15 cellular contexts compared by ENCODE assay signal in genomic region chr18:5462227-5462626, GRCh38.
DNase-seq lines count a peak whose midpoint lies in the region; ATAC-seq, FAIRE-seq and TF ChIP-seq lines count a peak whose summit lies in the region.
"Had no signal": no experiment of that assay in that cellular context is flagged by ENCODE, and none has a peak within 500 bp of the region (broad histone marks: within the 10 kb centered on the region; RNA-seq: fewer than 3 reads in every experiment).

No MANE protein-coding gene starts in this region.

- peak; percentile 91 for DNase-seq in CD1c-positive myeloid dendritic cell (ENCODE audit: extremely low spot score)
- peak; percentile 90 for DNase-seq in MV-4-11 (lab: John Stamatoyannopoulos, UW)
- DNase-seq in PC-3, result no peak
- DNase-seq in K562 (ENCODE audit: extremely low read depth in 1 of 4, low spot score in 3 of 4), result no peak
- DNase-seq in activated effector memory CD4-positive, alpha-beta T cell treated with Interleukin-2 at 50 U/mL for 16 hours, result no peak
- no peak for DNase-seq in activated CD4-positive, alpha-beta T cell treated with anti-CD3 and anti-CD28 coated beads, Interleukin-2, amount 10 ng/mL, durations not matched to agents 24 days and 14 days
- DNase-seq in Ammon's horn (ENCODE audit: low spot score), result no peak
- no peak for DNase-seq in pons (ENCODE audit: low spot score)
- DNase-seq: CD4-positive, CD25-positive, alpha-beta regulatory T cell; H9; NCI-H1694; NCI-H82; SHP77 treated with DMSO at 0.1 percent for 48 hours had no signal

- H3K36me3 ChIP-seq in PC-3 (ENCODE audit: low read depth, low read length), result no peaks in the 10 kb centered on the region
- no peaks in the 10 kb centered on the region for H3K36me3 ChIP-seq in K562 (ENCODE audit: control insufficient read depth, insufficient read depth, low read length)

- TF ChIP-seq CTCF in PC-3 (conservative IDR thresholded peaks at IDR 0.05; ENCODE audit: low read depth, low read length), result no peak
- TF ChIP-seq CTCF in K562 (IDR thresholded peaks at IDR 0.05 in 2 of 3, conservative IDR thresholded peaks at IDR 0.05 in 1 of 3; ENCODE audit: insufficient read depth in 2 of 3, low read depth in 1 of 3, low read length in 3 of 3), result no peak

- POLR2A ChIA-PET in PC-3 (lab: Charles Lee; ENCODE audit: unreplicated experiment) (no interaction called here), K562 (lab: Yijun Ruan, JAX) (no interaction called here)

- H3K4me2 ChIP-seq in PC-3 (ENCODE audit: low read length) (no peak overlapping the region), K562 (ENCODE audit: insufficient read depth, low read length) (no peak overlapping the region)
- H3K4me2 ChIP-seq: A549 had no signal

- ATAC-seq in PC-3 (no peak), K562 (no peak)
- ATAC-seq: A549 had no signal

- no peak for TF ChIP-seq RAD21 in K562 (CRISPR knock-in tag; conservative IDR thresholded peaks at IDR 0.05 in 1 of 2, IDR thresholded peaks at IDR 0.05 in 1 of 2)

- BruUV-seq in PC-3 (replicated peaks; lab: Mats Ljungman, UMichigan) (no TSS peak), K562 (replicated peaks; lab: Mats Ljungman, UMichigan) (no TSS peak)

- intact Hi-C loops in PC-3 (cut with micrococcal nuclease), result no loop called here
- intact Hi-C loops in K562 (cut with micrococcal nuclease), result no loop called here
- intact Hi-C loops in activated CD4-positive, alpha-beta T cell treated with anti-CD3 and anti-CD28 coated beads, Interleukin-2, amount 10 ng/mL, durations not matched to agents 24 days and 14 days (cut with micrococcal nuclease), result no loop called here

- H3K4me1 ChIP-seq in PC-3 (ENCODE audit: insufficient read depth, low read length) (no peaks in the 10 kb centered on the region), K562 (replicated peaks in 1 of 2; ENCODE audit: control insufficient read depth in 2 of 2, insufficient read depth in 2 of 2, low read length in 2 of 2) (no peaks in the 10 kb centered on the region)
- H3K4me1 ChIP-seq: A549 had no signal

- in situ Hi-C loops in K562 (cut with MboI), result no loop called here

- FAIRE-seq in K562 (lab: Jason Lieb, UNC), result no peak
- FAIRE-seq: A549 had no signal

- H3K4me1 Mint-ChIP-seq in activated CD4-positive, alpha-beta T cell treated with anti-CD3 and anti-CD28 coated beads, Interleukin-2, amount 10 ng/mL, durations not matched to agents 24 days and 14 days, result peaks cover 3% of the 10 kb centered on the region

- H3K27ac Mint-ChIP-seq in activated CD4-positive, alpha-beta T cell treated with anti-CD3 and anti-CD28 coated beads, Interleukin-2, amount 10 ng/mL, durations not matched to agents 24 days and 14 days, result no peak overlapping the region
- H3K27ac Mint-ChIP-seq: CD4-positive, CD25-positive, alpha-beta regulatory T cell; H9; T-helper 2 cell treated with Interferon-gamma antibody and Interleukin-4, amounts not matched to agents 5 μg/mL and 100 μg/mL, for 36 hours had no signal

- H3K79me2 ChIP-seq in PC-3 (ENCODE audit: low read length) (no peaks in the 10 kb centered on the region), K562 (ENCODE audit: control insufficient read depth, insufficient read depth, low read length) (no peaks in the 10 kb centered on the region)

- no peaks in the 10 kb centered on the region for H3K9me3 ChIP-seq in PC-3 (ENCODE audit: low read length)
- no peaks in the 10 kb centered on the region for H3K9me3 ChIP-seq in K562 (replicated peaks; ENCODE audit: control insufficient read depth, insufficient read depth, low read depth, low read length)
- H3K9me3 ChIP-seq: A549 had no signal

- H3K9ac ChIP-seq in PC-3 (ENCODE audit: low read length), result peak overlapping the region; percentile 14; the same call in 1 of the 2 replicates
- H3K9ac ChIP-seq in K562 (ENCODE audit: insufficient read depth in 1 of 2, low read depth in 2 of 2, low read length in 2 of 2), result no peak overlapping the region

- H3K36me3 Mint-ChIP-seq in activated CD4-positive, alpha-beta T cell treated with anti-CD3 and anti-CD28 coated beads, Interleukin-2, amount 10 ng/mL, durations not matched to agents 24 days and 14 days (ENCODE audit: low read depth), result no peaks in the 10 kb centered on the region
- H3K36me3 Mint-ChIP-seq: CD4-positive, CD25-positive, alpha-beta regulatory T cell had no signal

- H4K20me1 ChIP-seq in PC-3 (ENCODE audit: low read length), result no peaks in the 10 kb centered on the region
- no peaks in the 10 kb centered on the region for H4K20me1 ChIP-seq in K562 (replicated peaks; ENCODE audit: control insufficient read depth, insufficient read depth, low read length)

- H2AFZ ChIP-seq in PC-3 (ENCODE audit: low read length), result no peak overlapping the region
- H2AFZ ChIP-seq in K562 (ENCODE audit: low read depth, low read length), result no peak overlapping the region

- TF ChIP-seq EP300 in K562 (IDR thresholded peaks at IDR 0.05; ENCODE audit: low read length), result no peak

- H3K4me3 Mint-ChIP-seq in activated CD4-positive, alpha-beta T cell treated with anti-CD3 and anti-CD28 coated beads, Interleukin-2, amount 10 ng/mL, durations not matched to agents 24 days and 14 days, result no peak overlapping the region
- H3K4me3 Mint-ChIP-seq: CD4-positive, CD25-positive, alpha-beta regulatory T cell; H9; T-helper 2 cell treated with Interferon-gamma antibody and Interleukin-4, amounts not matched to agents 5 μg/mL and 100 μg/mL, for 36 hours had no signal

- no peak for TF ChIP-seq POLR2A in K562 (conservative IDR thresholded peaks at IDR 0.05)

- H3K9me1 ChIP-seq in K562 (ENCODE audit: control insufficient read depth, insufficient read depth, low read length), result no peaks in the 10 kb centered on the region

- peaks cover 2% of the 10 kb centered on the region for H3K27me3 Mint-ChIP-seq in activated CD4-positive, alpha-beta T cell treated with anti-CD3 and anti-CD28 coated beads, Interleukin-2, amount 10 ng/mL, durations not matched to agents 24 days and 14 days

- no peaks in the 10 kb centered on the region for H3F3A ChIP-seq in PC-3 (ENCODE audit: low read length, unreplicated experiment)

- H3K27me3 ChIP-seq in PC-3 (ENCODE audit: low read length) (no peaks in the 10 kb centered on the region; the same call in 1 of the 2 replicates), K562 (ENCODE audit: control insufficient read depth in 2 of 2, insufficient read depth in 2 of 2, low read length in 2 of 2) (no peaks in the 10 kb centered on the region)

- no peaks in the 10 kb centered on the region for H3K9me2 ChIP-seq in PC-3 (replicated peaks; ENCODE audit: low read length)

- no peaks in the 10 kb centered on the region for H3K9me3 Mint-ChIP-seq in activated CD4-positive, alpha-beta T cell treated with anti-CD3 and anti-CD28 coated beads, Interleukin-2, amount 10 ng/mL, durations not matched to agents 24 days and 14 days
- H3K9me3 Mint-ChIP-seq: CD4-positive, CD25-positive, alpha-beta regulatory T cell; H9; T-helper 2 cell treated with Interferon-gamma antibody and Interleukin-4, amounts not matched to agents 5 μg/mL and 100 μg/mL, for 36 hours had no signal

- H3K4me3 ChIP-seq in PC-3 (ENCODE audit: low read length) (no peak overlapping the region), K562 (no peak overlapping the region)
- H3K4me3 ChIP-seq: A549 had no signal

- peak overlapping the region; percentile 54 for H3K27ac ChIP-seq in PC-3 (ENCODE audit: low read length)
- no peak overlapping the region for H3K27ac ChIP-seq in K562 (ENCODE audit: extremely low read depth, low read depth, low read length)
- H3K27ac ChIP-seq: A549 had no signal

- CTCF ChIA-PET in PC-3 (lab: Charles Lee) (no interaction called here), K562 (lab: Yijun Ruan, JAX; ENCODE audit: low intra/inter-chr PET ratio) (no interaction called here)

- WGBS in K562 (ENCODE audit: insufficient coverage, low coverage, missing lambda C conversion rate), result 0% methylated on average over 4 of the region's 4 CpGs

Comparison
In these comparisons a context has a peak if more than half of its experiments do, and no peak if none do; other contexts are left out.
1. DNase-seq: peak in CD1c-positive myeloid dendritic cell (single experiment) and MV-4-11 (single experiment); none in PC-3 (single experiment), K562 (0 of 4), activated effector memory CD4-positive, alpha-beta T cell treated with Interleukin-2 at 50 U/mL for 16 hours (single experiment), activated CD4-positive, alpha-beta T cell treated with anti-CD3 and anti-CD28 coated beads, Interleukin-2, amount 10 ng/mL, durations not matched to agents 24 days and 14 days (single experiment), Ammon's horn (single experiment) and pons (single experiment).